Comparison of ENCODE assay signal across 23 cellular contexts in the genomic region with DNA sequence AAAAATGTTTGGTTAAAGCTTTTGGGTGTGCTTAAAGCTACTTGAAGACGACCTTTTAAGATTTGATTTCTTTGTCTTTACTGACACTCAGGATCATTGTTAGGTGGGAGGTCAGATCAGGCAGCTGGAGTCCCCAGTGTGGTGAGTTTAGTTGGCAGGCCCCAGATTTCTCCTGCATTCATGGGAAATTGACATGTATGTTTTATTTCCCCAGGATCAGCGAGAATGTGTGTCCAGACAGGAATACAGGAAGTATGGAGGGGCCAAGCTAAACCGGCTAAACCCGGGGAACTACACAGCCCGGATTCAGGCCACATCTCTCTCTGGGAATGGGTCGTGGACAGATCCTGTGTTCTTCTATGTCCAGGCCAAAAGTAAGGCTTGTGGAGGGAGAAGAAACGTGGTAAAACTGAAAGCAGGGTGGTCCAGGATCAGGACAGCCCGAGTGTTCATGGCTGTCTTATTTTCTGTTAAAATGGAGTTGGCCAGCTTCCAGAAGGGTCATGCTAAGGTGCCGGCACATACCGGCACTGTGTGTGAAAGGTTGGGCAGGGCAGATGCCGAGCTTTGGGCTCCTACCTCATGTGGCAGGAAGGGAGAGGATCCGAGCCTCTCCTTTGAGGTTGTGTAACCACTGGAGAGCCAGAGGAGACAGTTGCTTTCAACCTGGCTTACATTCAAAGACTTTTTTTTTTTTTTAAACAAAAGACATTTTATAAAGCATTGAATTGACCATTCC.
DNase-seq lines count a peak whose midpoint lies in the region; ATAC-seq and TF ChIP-seq lines count a peak whose summit lies in the region.
"Had no signal": no experiment of that assay in that cellular context is flagged by ENCODE, and none has a peak within 500 bp of the region (broad histone marks: within the 10 kb centered on the region; RNA-seq: fewer than 3 reads in every experiment).

No MANE protein-coding gene starts in this region.

- no peak overlapping the region for H3K4me2 ChIP-seq in mammary epithelial cell (ENCODE audit: insufficient read depth, low read depth, low read length)
- H3K4me2 ChIP-seq: BLaER1, smooth muscle cell had no signal

- H3K4me1 ChIP-seq in mammary epithelial cell (ENCODE audit: insufficient read depth, low read length) (peaks cover 8% of the 10 kb centered on the region), heart right ventricle (peaks cover 0 to 37% (median 22%) of the 10 kb centered on the region in 9 donors)
- H3K4me1 ChIP-seq: BLaER1, SJSA1 had no signal

- no peak overlapping the region for H2AFZ ChIP-seq in mammary epithelial cell (ENCODE audit: low read depth, low read length)

- H3K9me3 Mint-ChIP-seq in MCF 10A (ENCODE audit: unreplicated experiment) = no peaks in the 10 kb centered on the region
- H3K9me3 Mint-ChIP-seq: memory B cell had no signal

- H3K36me3 Mint-ChIP-seq in MCF 10A (ENCODE audit: insufficient read depth, unreplicated experiment) = peaks cover 68% of the 10 kb centered on the region

- peak overlapping the region; percentile 42 for H3K27ac Mint-ChIP-seq in MCF 10A (ENCODE audit: low read depth, unreplicated experiment)
- H3K27ac Mint-ChIP-seq: memory B cell had no signal

- DNase-seq in MCF 10A (ENCODE audit: unreplicated experiment) = peak; percentile 15
- no peak for DNase-seq in mammary epithelial cell
- DNase-seq in heart right ventricle = no peak
- no peak for DNase-seq in omental fat pad (ENCODE audit: low spot score)
- DNase-seq in ureter (ENCODE audit: low spot score) = peak; percentile 55
- no peak for DNase-seq in left colon
- no peak for DNase-seq in activated CD8-positive, alpha-beta memory T cell treated with anti-CD3 and anti-CD28 coated beads for 24 hours
- DNase-seq: 8988T; activated CD4-positive, alpha-beta T cell treated with anti-CD3 and anti-CD28 coated beads for 1 hour; activated CD8-positive, alpha-beta memory T cell treated with anti-CD3 and anti-CD28 coated beads, Interleukin-2, amount 50 U/mL, for 48 hours; activated naive CD4-positive, alpha-beta T cell treated with Interleukin-2 at 50 U/mL for 16 hours; DMS153; effector CD4-positive, alpha-beta T cell; MG63; NCI-H187 treated with DMSO at 0.1 percent for 48 hours; NCI-H510A treated with DMSO at 0.1 percent for 48 hours; upper lobe of left lung had no signal

- H3K27ac ChIP-seq in mammary epithelial cell (ENCODE audit: insufficient read depth, low read depth, low read length) = no peak overlapping the region
- H3K27ac ChIP-seq in heart right ventricle = peak overlapping the region in 8 of 10 donors; percentile 3 to 73 (median 58)
- H3K27ac ChIP-seq: BLaER1, SJSA1 had no signal

- H3K79me2 ChIP-seq in mammary epithelial cell (ENCODE audit: insufficient read depth, low read length) = no peaks in the 10 kb centered on the region

- 43% methylated on average over 12 of the region's 12 CpGs for WGBS in mammary epithelial cell (ENCODE audit: low coverage, missing lambda C conversion rate)
- WGBS in heart right ventricle, 2 donors = 51 to 52% methylated on average over 12 of the region's 12 CpGs

- in situ Hi-C loops in mammary epithelial cell (cut with MboI; ENCODE audit: low sequenced_read_pairs in 2 of 2) = no loop called here

- no peaks in the 10 kb centered on the region for H3K27me3 ChIP-seq in mammary epithelial cell (ENCODE audit: insufficient read depth, low read length)
- H3K27me3 ChIP-seq in heart right ventricle = no peaks in the 10 kb centered on the region
- H3K27me3 ChIP-seq: BLaER1, MG63, SJSA1, upper lobe of left lung had no signal

- TF ChIP-seq CTCF in MCF 10A (IDR thresholded peaks at IDR 0.05; ENCODE audit: unreplicated experiment) = no peak
- no peak for TF ChIP-seq CTCF in mammary epithelial cell (conservative IDR thresholded peaks at IDR 0.05 in 1 of 2, IDR thresholded peaks at IDR 0.05 in 1 of 2; ENCODE audit: extremely low read depth in 1 of 2, insufficient read depth in 1 of 2, low read depth in 1 of 2, low read length in 2 of 2)
- no peak for TF ChIP-seq CTCF in heart right ventricle (IDR thresholded peaks at IDR 0.05)
- no peak for TF ChIP-seq CTCF in omental fat pad (IDR thresholded peaks at IDR 0.05)

- peaks cover 12% of the 10 kb centered on the region for H3K36me3 ChIP-seq in mammary epithelial cell (ENCODE audit: insufficient read depth, low read length)
- H3K36me3 ChIP-seq in heart right ventricle = peaks cover 0 to 82% (median 41%) of the 10 kb centered on the region in 9 donors

- no peak overlapping the region for H3K4me3 ChIP-seq in mammary epithelial cell (replicated peaks in 1 of 3; ENCODE audit: insufficient read depth in 1 of 3, low read depth in 2 of 3, low read length in 3 of 3)
- no peak overlapping the region for H3K4me3 ChIP-seq in heart right ventricle
- H3K4me3 ChIP-seq: BLaER1, MG63, SJSA1, smooth muscle cell, upper lobe of left lung had no signal

- peak; percentile 19 to 57 (median 33) for ATAC-seq in heart right ventricle
- ATAC-seq in omental fat pad (ENCODE audit: low FRiP score) = peak; percentile 65
- no peak for ATAC-seq in left colon
- ATAC-seq in HG02610 (IDR thresholded peaks at IDR 0.05; ENCODE audit: unreplicated experiment) = no peak
- ATAC-seq: HCT116 had no signal

- no peaks in the 10 kb centered on the region for H3K9me3 ChIP-seq in mammary epithelial cell (replicated peaks; ENCODE audit: insufficient read depth, low read length)
- H3K9me3 ChIP-seq in heart right ventricle = no peaks in the 10 kb centered on the region
- H3K9me3 ChIP-seq: BLaER1, MG63, SJSA1, upper lobe of left lung had no signal

- H3K27me3 Mint-ChIP-seq in MCF 10A (ENCODE audit: insufficient read depth, unreplicated experiment) = no peaks in the 10 kb centered on the region
- H3K27me3 Mint-ChIP-seq: memory B cell had no signal

- H4K20me1 ChIP-seq in mammary epithelial cell (ENCODE audit: insufficient read depth, low read length) = no peaks in the 10 kb centered on the region

- POLR2A ChIA-PET in MCF 10A (lab: Yijun Ruan, JAX) = interaction anchor here (0.7 kb wide), 1 partner anchor 15 kb away, joined by 8 read pairs; no protein-coding TSS in a partner anchor

- dilution Hi-C loops in mammary epithelial cell (cut with HindIII; ENCODE audit: low sequenced_read_pairs) = loop anchor here (10.0 kb wide), 1 partner anchor 130 kb away; no protein-coding TSS in a partner anchor

- no peaks in the 10 kb centered on the region for H3K4me1 Mint-ChIP-seq in MCF 10A (ENCODE audit: insufficient read depth, unreplicated experiment)
- H3K4me1 Mint-ChIP-seq: memory B cell had no signal

- H3K9ac ChIP-seq in mammary epithelial cell (ENCODE audit: insufficient read depth, low read length) = no peak overlapping the region
- H3K9ac ChIP-seq: BLaER1 had no signal

- BruUV-seq in MCF 10A (replicated peaks; lab: Mats Ljungman, UMichigan) (no TSS peak), mammary epithelial cell (replicated peaks; lab: Mats Ljungman, UMichigan) (no TSS peak)

- CTCF ChIA-PET in MCF 10A (lab: Yijun Ruan, JAX) (interaction anchor here (0.6 to 1.5 kb wide), 4 partner anchors 19 to 266 kb away, joined by 3 to 8 read pairs (median 6); no protein-coding TSS in a partner anchor), mammary epithelial cell (lab: Charles Lee; ENCODE audit: low non-redundant PET) (no interaction called here)

- H3K4me3 Mint-ChIP-seq in MCF 10A (ENCODE audit: unreplicated experiment) = no peak overlapping the region
- H3K4me3 Mint-ChIP-seq: memory B cell had no signal

- intact Hi-C loops in MCF 10A (cut with micrococcal nuclease) (no loop called here), mammary epithelial cell (cut with micrococcal nuclease) (no loop called here), heart right ventricle (cut with DNase I) (loop anchor here in 1 of 10 donors (5.0 kb wide), 1 partner anchor 287 kb away; no protein-coding TSS in a partner anchor), left colon (cut with DNase I, micrococcal nuclease) (no loop called here)

Comparison
In these comparisons a context has a peak if more than half of its experiments do, and no peak if none do; other contexts are left out.
1. DNase-seq: peak in MCF 10A (single experiment) and ureter (single experiment); none in mammary epithelial cell (single experiment), heart right ventricle (0 of 2), omental fat pad (single experiment), left colon (0 of 2) and activated CD8-positive, alpha-beta memory T cell treated with anti-CD3 and anti-CD28 coated beads for 24 hours (single experiment).
2. ATAC-seq: peak in heart right ventricle (8 of 8) and omental fat pad (single experiment); none in left colon (single experiment) and HG02610 (single experiment).